In the genomic region with DNA sequence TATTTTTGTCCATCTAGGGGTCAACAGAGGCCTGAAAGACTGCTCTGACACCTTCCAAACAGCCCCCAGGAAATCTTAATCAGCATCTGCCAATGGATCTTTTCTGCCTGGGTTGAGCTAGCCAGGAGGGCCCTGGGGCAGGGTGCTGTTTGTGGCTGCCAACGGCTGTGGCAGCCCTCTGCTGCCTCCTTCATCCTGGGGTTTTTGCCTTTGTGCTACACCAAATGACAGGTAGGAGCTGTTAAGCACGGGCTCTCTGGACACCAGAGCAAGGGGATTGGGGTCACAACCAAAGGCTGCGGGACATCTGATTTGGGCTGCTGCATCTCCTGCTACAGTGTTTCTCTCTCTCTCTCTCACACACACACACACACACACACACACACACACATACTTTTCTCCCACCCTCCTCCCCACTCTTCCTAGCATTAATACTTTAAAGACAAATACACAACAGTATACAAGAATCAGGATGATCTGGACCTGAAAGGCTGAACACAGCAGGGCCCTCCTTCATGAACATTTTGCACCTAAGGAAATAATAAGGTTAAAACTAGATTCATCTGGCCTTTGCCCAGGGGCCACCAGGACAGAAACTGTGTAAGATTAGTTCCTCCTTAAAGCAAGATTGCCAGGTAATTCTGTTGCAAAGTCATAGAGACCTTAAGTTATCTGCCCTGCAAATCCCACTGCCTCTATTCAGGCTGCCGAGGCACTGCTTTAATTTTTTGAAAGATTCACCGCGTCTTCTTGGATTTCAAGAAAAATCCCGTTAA, we compare ENCODE assay signal across 14 cellular contexts. TPM values are rescaled to one million over a fixed set of nuclear protein-coding genes. Genes with fewer than 3 reads are reported as not detected.
DNase-seq lines count a peak whose midpoint lies in the region; TF ChIP-seq lines count a peak whose summit lies in the region.
"Had no signal": no experiment of that assay in that cellular context is flagged by ENCODE, and none has a peak within 500 bp of the region (broad histone marks: within the 10 kb centered on the region; RNA-seq: fewer than 3 reads in every experiment).

No MANE protein-coding gene starts in this region.

- H3K9me3 Mint-ChIP-seq in endothelial cell (ENCODE audit: unreplicated experiment) (no peaks in the 10 kb centered on the region), nephron progenitor cell (no peaks in the 10 kb centered on the region)
- H3K9me3 Mint-ChIP-seq: T-helper 2 cell treated with Interferon-gamma antibody and Interleukin-4, amounts not matched to agents 5 μg/mL and 100 μg/mL, for 36 hours had no signal

- no peaks in the 10 kb centered on the region for H3K27me3 ChIP-seq in tibial nerve

- H3K36me3 ChIP-seq in tibial nerve: no peaks in the 10 kb centered on the region

- DNase-seq in DMS53 (lab: John Stamatoyannopoulos, UW): peak; percentile 43
- no peak for DNase-seq in DMS53 treated with DMSO at 0.1 percent for 48 hours (lab: John Stamatoyannopoulos, UW; ENCODE audit: unreplicated experiment)
- DNase-seq in endothelial cell (ENCODE audit: low spot score): peak; percentile 17
- DNase-seq in nephron progenitor cell: no peak
- DNase-seq in tibial nerve (ENCODE audit: low spot score in 2 of 2): no peak
- no peak for DNase-seq in AG08395 (ENCODE audit: low spot score)
- no peak for DNase-seq in stimulated activated CD4-positive, alpha-beta T cell treated with anti-CD3 and anti-CD28 coated beads, Interleukin-1b, Interleukin-23, amount 100 ng/mL, for 48 hours
- DNase-seq in T1000 (lab: John Stamatoyannopoulos, UW): no peak
- DNase-seq: 8988T, foreskin melanocyte, NCI-H2107 had no signal

- H3K9me3 ChIP-seq in tibial nerve: no peaks in the 10 kb centered on the region

- H3K4me1 ChIP-seq in tibial nerve: peaks cover 0 to 45% (median 18%) of the 10 kb centered on the region in 4 donors

- TF ChIP-seq CTCF in endothelial cell (IDR thresholded peaks at IDR 0.05; ENCODE audit: unreplicated experiment): no peak
- TF ChIP-seq CTCF in nephron progenitor cell (IDR thresholded peaks at IDR 0.05): no peak
- no peak for TF ChIP-seq CTCF in tibial nerve (IDR thresholded peaks at IDR 0.05)

- no peak for TF ChIP-seq POLR2A in tibial nerve (IDR thresholded peaks at IDR 0.05)

- no peak for TF ChIP-seq EP300 in tibial nerve (IDR thresholded peaks at IDR 0.05)

- H3K4me1 Mint-ChIP-seq in endothelial cell (ENCODE audit: unreplicated experiment) (peaks cover 57% of the 10 kb centered on the region), nephron progenitor cell (peaks cover 76% of the 10 kb centered on the region)

- H3K4me3 Mint-ChIP-seq in endothelial cell (ENCODE audit: unreplicated experiment) (peak overlapping the region; percentile 97), nephron progenitor cell (peak overlapping the region; percentile 47)
- H3K4me3 Mint-ChIP-seq: T-helper 2 cell treated with Interferon-gamma antibody and Interleukin-4, amounts not matched to agents 5 μg/mL and 100 μg/mL, for 36 hours had no signal

- 71 to 74% methylated on average over 7 of the region's 7 CpGs for WGBS in tibial nerve, 2 donors

- H3K27ac ChIP-seq in tibial nerve: peak overlapping the region; percentile 74 to 94 (median 84)

- H3K27ac Mint-ChIP-seq in endothelial cell (ENCODE audit: unreplicated experiment): peak overlapping the region; percentile 100
- H3K27ac Mint-ChIP-seq in nephron progenitor cell: peak overlapping the region; percentile 99
- H3K27ac Mint-ChIP-seq: activated naive CD4-positive, alpha-beta T cell treated with anti-CD3 and anti-CD28 coated beads, Interleukin-2, amount 50 U/mL, for 24 hours; T-helper 2 cell treated with Interferon-gamma antibody and Interleukin-4, amounts not matched to agents 5 μg/mL and 100 μg/mL, for 36 hours had no signal

- H3K4me3 ChIP-seq in tibial nerve: no peak overlapping the region

- peaks cover 13% of the 10 kb centered on the region for H3K36me3 Mint-ChIP-seq in endothelial cell (ENCODE audit: low read depth, unreplicated experiment)
- H3K36me3 Mint-ChIP-seq in nephron progenitor cell (ENCODE audit: low read depth): peaks cover 10% of the 10 kb centered on the region
- H3K36me3 Mint-ChIP-seq: activated naive CD4-positive, alpha-beta T cell treated with anti-CD3 and anti-CD28 coated beads, Interleukin-2, amount 50 U/mL, for 24 hours had no signal

- peaks cover 16% of the 10 kb centered on the region for H3K27me3 Mint-ChIP-seq in endothelial cell (ENCODE audit: unreplicated experiment)
- no peaks in the 10 kb centered on the region for H3K27me3 Mint-ChIP-seq in nephron progenitor cell (ENCODE audit: low read depth, poor library complexity)

RNA-seq across cellular contexts. Expression of a gene that starts 1.8 kb away (rescaled TPM):
- total RNA-seq in endothelial cell (ENCODE audit: unreplicated experiment): 70.8 TPM
- total RNA-seq in tibial nerve: 10 to 100 TPM; 38.5 to 88.1 (median 58.3) TPM
- total RNA-seq: OCI-LY7 had no signal

Comparison
In these comparisons a context has a peak if more than half of its experiments do, and no peak if none do; other contexts are left out.
1. DNase-seq: peak in DMS53 (single experiment) and endothelial cell (single experiment); none in DMS53 treated with DMSO at 0.1 percent for 48 hours (single experiment), nephron progenitor cell (single experiment), tibial nerve (0 of 2), AG08395 (single experiment), stimulated activated CD4-positive, alpha-beta T cell treated with anti-CD3 and anti-CD28 coated beads, Interleukin-1b, Interleukin-23, amount 100 ng/mL, for 48 hours (single experiment) and T1000 (single experiment).